In genomic region chr1:206929509-206929908, GRCh38 we compare ENCODE assay signal across 22 cellular contexts. TPM values are rescaled to one million over a fixed set of nuclear protein-coding genes. Genes with fewer than 3 reads are reported as not detected.
DNase-seq lines count a peak whose midpoint lies in the region; ATAC-seq and TF ChIP-seq lines count a peak whose summit lies in the region.
"Had no signal": no experiment of that assay in that cellular context is flagged by ENCODE, and none has a peak within 500 bp of the region (broad histone marks: within the 10 kb centered on the region; RNA-seq: fewer than 3 reads in every experiment).

No MANE protein-coding gene starts in this region.

- intact Hi-C loops in left ventricle myocardium superior (cut with micrococcal nuclease) = no loop called here

- H3K4me3 Mint-ChIP-seq in activated CD8-positive, alpha-beta memory T cell treated with anti-CD3 and anti-CD28 coated beads, Interleukin-2, amount 10 ng/mL, durations not matched to agents 7 days and 5 days = no peak overlapping the region
- H3K4me3 Mint-ChIP-seq in natural killer cell treated with Interleukin-12 subunit alpha and Interleukin-12 subunit beta and Interleukin-15 and Interleukin-18, amount 100 ng/mL, for 72 hours = peak overlapping the region; percentile 39
- no peak overlapping the region for H3K4me3 Mint-ChIP-seq in type B pancreatic cell
- H3K4me3 Mint-ChIP-seq: T-helper 2 cell treated with Interferon-gamma antibody and Interleukin-4, amounts not matched to agents 5 μg/mL and 100 μg/mL, for 36 hours had no signal

- CTCF ChIA-PET in activated CD8-positive, alpha-beta memory T cell treated with anti-CD3 and anti-CD28 coated beads, Interleukin-2, amount 10 ng/mL, durations not matched to agents 7 days and 5 days (lab: Charles Lee) = interaction anchor here (1.2 to 4.9 kb wide), 4 partner anchors 8 to 21 kb away, joined by 3 to 28 read pairs (median 7); partner anchors contain the start of gene FCMR

- no peaks in the 10 kb centered on the region for H3K36me3 Mint-ChIP-seq in activated CD8-positive, alpha-beta memory T cell treated with anti-CD3 and anti-CD28 coated beads, Interleukin-2, amount 10 ng/mL, durations not matched to agents 7 days and 5 days
- no peaks in the 10 kb centered on the region for H3K36me3 Mint-ChIP-seq in activated naive CD4-positive, alpha-beta T cell treated with anti-CD3 and anti-CD28 coated beads, Interleukin-2, amount 50 U/mL, for 72 hours
- H3K36me3 Mint-ChIP-seq in natural killer cell treated with Interleukin-12 subunit alpha and Interleukin-12 subunit beta and Interleukin-15 and Interleukin-18, amount 100 ng/mL, for 72 hours = no peaks in the 10 kb centered on the region
- no peaks in the 10 kb centered on the region for H3K36me3 Mint-ChIP-seq in type B pancreatic cell

- ATAC-seq in activated CD8-positive, alpha-beta memory T cell treated with anti-CD3 and anti-CD28 coated beads, Interleukin-2, amount 10 ng/mL, durations not matched to agents 7 days and 5 days = no peak
- ATAC-seq in activated naive CD4-positive, alpha-beta T cell treated with anti-CD3 and anti-CD28 coated beads, Interleukin-2, amount 50 U/mL, for 72 hours = no peak
- ATAC-seq in natural killer cell treated with Interleukin-12 subunit alpha and Interleukin-12 subunit beta and Interleukin-15 and Interleukin-18, amount 100 ng/mL, for 72 hours = no peak
- ATAC-seq in left ventricle myocardium superior = no peak
- ATAC-seq: right cardiac atrium had no signal

- in situ Hi-C loops in GM13977 (cut with MboI; ENCODE audit: low pct_unique_long_range_greater_than_20kb, low sequenced_read_pairs, unreplicated experiment) = no loop called here

- peaks cover 22% of the 10 kb centered on the region for H3K4me1 Mint-ChIP-seq in activated CD8-positive, alpha-beta memory T cell treated with anti-CD3 and anti-CD28 coated beads, Interleukin-2, amount 10 ng/mL, durations not matched to agents 7 days and 5 days
- H3K4me1 Mint-ChIP-seq in natural killer cell treated with Interleukin-12 subunit alpha and Interleukin-12 subunit beta and Interleukin-15 and Interleukin-18, amount 100 ng/mL, for 72 hours (ENCODE audit: low read depth in 2 of 2) = peaks cover 19 to 22% of the 10 kb centered on the region in 2 donors
- H3K4me1 Mint-ChIP-seq in type B pancreatic cell (ENCODE audit: unreplicated experiment) = no peaks in the 10 kb centered on the region

- no peaks in the 10 kb centered on the region for H3K9me3 Mint-ChIP-seq in activated CD8-positive, alpha-beta memory T cell treated with anti-CD3 and anti-CD28 coated beads, Interleukin-2, amount 10 ng/mL, durations not matched to agents 7 days and 5 days (ENCODE audit: low read depth)
- H3K9me3 Mint-ChIP-seq in activated naive CD4-positive, alpha-beta T cell treated with anti-CD3 and anti-CD28 coated beads, Interleukin-2, amount 50 U/mL, for 72 hours = no peaks in the 10 kb centered on the region
- no peaks in the 10 kb centered on the region for H3K9me3 Mint-ChIP-seq in natural killer cell treated with Interleukin-12 subunit alpha and Interleukin-12 subunit beta and Interleukin-15 and Interleukin-18, amount 100 ng/mL, for 72 hours
- H3K9me3 Mint-ChIP-seq in type B pancreatic cell = no peaks in the 10 kb centered on the region
- H3K9me3 Mint-ChIP-seq: T-helper 2 cell treated with Interferon-gamma antibody and Interleukin-4, amounts not matched to agents 5 μg/mL and 100 μg/mL, for 36 hours had no signal

- no peak for DNase-seq in activated CD8-positive, alpha-beta memory T cell treated with anti-CD3 and anti-CD28 coated beads, Interleukin-2, amount 10 ng/mL, durations not matched to agents 7 days and 5 days
- DNase-seq in activated CD8-positive, alpha-beta memory T cell treated with anti-CD3 and anti-CD28 coated beads, Interleukin-2, amount 50 U/mL, for 48 hours = no peak
- DNase-seq in GM13977 (ENCODE audit: low spot score) = no peak
- DNase-seq in activated naive CD4-positive, alpha-beta T cell treated with anti-CD3 and anti-CD28 coated beads, Interleukin-2, amount 50 U/mL, for 72 hours (ENCODE audit: low spot score in 2 of 2) = no peak
- DNase-seq in natural killer cell treated with Interleukin-12 subunit alpha and Interleukin-12 subunit beta and Interleukin-15 and Interleukin-18, amount 100 ng/mL, for 72 hours (ENCODE audit: low spot score) = no peak
- no peak for DNase-seq in type B pancreatic cell (ENCODE audit: extremely low spot score, unreplicated experiment)
- no peak for DNase-seq in left ventricle myocardium superior
- DNase-seq in activated effector memory CD4-positive, alpha-beta T cell treated with anti-CD3 and anti-CD28 coated beads, Interleukin-2, amount 50 U/mL, for 16 hours = no peak
- DNase-seq: Caco-2; effector CD4-positive, alpha-beta T cell; hippocampal formation; KG1; midbrain; NCI-H1417 treated with DMSO at 0.1 percent for 48 hours; NK-92 treated with Interleukin-12 subunit alpha and Interleukin-12 subunit beta, amount 100 ng/mL, for 24 hours; occipital lobe; right cardiac atrium; SHP77 treated with DMSO at 0.1 percent for 48 hours had no signal

- no peaks in the 10 kb centered on the region for H3K27me3 Mint-ChIP-seq in activated CD8-positive, alpha-beta memory T cell treated with anti-CD3 and anti-CD28 coated beads, Interleukin-2, amount 10 ng/mL, durations not matched to agents 7 days and 5 days
- H3K27me3 Mint-ChIP-seq in natural killer cell treated with Interleukin-12 subunit alpha and Interleukin-12 subunit beta and Interleukin-15 and Interleukin-18, amount 100 ng/mL, for 72 hours = no peaks in the 10 kb centered on the region
- peaks cover 4% of the 10 kb centered on the region for H3K27me3 Mint-ChIP-seq in type B pancreatic cell

- TF ChIP-seq CTCF in GM13977 (IDR thresholded peaks at IDR 0.05; ENCODE audit: extremely low read depth, insufficient read depth, missing control alignments) = peak; percentile 27
- no peak for TF ChIP-seq CTCF in type B pancreatic cell (conservative IDR thresholded peaks at IDR 0.05)

- peak overlapping the region; percentile 77 for H3K27ac Mint-ChIP-seq in activated CD8-positive, alpha-beta memory T cell treated with anti-CD3 and anti-CD28 coated beads, Interleukin-2, amount 10 ng/mL, durations not matched to agents 7 days and 5 days
- peak overlapping the region; percentile 73 to 93 for H3K27ac Mint-ChIP-seq in activated naive CD4-positive, alpha-beta T cell treated with anti-CD3 and anti-CD28 coated beads, Interleukin-2, amount 50 U/mL, for 72 hours
- H3K27ac Mint-ChIP-seq in natural killer cell treated with Interleukin-12 subunit alpha and Interleukin-12 subunit beta and Interleukin-15 and Interleukin-18, amount 100 ng/mL, for 72 hours = peak overlapping the region; percentile 84 to 93
- H3K27ac Mint-ChIP-seq in type B pancreatic cell = no peak overlapping the region

RNA-seq across cellular contexts. Expression of gene FCMR, which starts 7.8 kb away (rescaled TPM):
- 10 to 100 TPM; 33.0 to 37.2 TPM for total RNA-seq in activated CD8-positive, alpha-beta memory T cell treated with anti-CD3 and anti-CD28 coated beads, Interleukin-2, amount 10 ng/mL, durations not matched to agents 7 days and 5 days
- 10 to 100 TPM; 31.4 to 37.3 TPM for total RNA-seq in activated naive CD4-positive, alpha-beta T cell treated with anti-CD3 and anti-CD28 coated beads, Interleukin-2, amount 50 U/mL, for 72 hours
- total RNA-seq in natural killer cell treated with Interleukin-12 subunit alpha and Interleukin-12 subunit beta and Interleukin-15 and Interleukin-18, amount 100 ng/mL, for 72 hours = 1 to 10 TPM; 4.1 to 6.8 TPM
- total RNA-seq in type B pancreatic cell (ENCODE audit: low replicate concordance) (0.58 and 0.81 TPM in 2 replicates), left ventricle myocardium superior (6.2 TPM)
- total RNA-seq: Caco-2 had no signal

RNA-seq across cellular contexts. Expression of gene PIGR, which starts 16.8 kb away (rescaled TPM):
- under 1 TPM; 0.06 to 0.07 TPM for total RNA-seq in activated CD8-positive, alpha-beta memory T cell treated with anti-CD3 and anti-CD28 coated beads, Interleukin-2, amount 10 ng/mL, durations not matched to agents 7 days and 5 days
- total RNA-seq in activated naive CD4-positive, alpha-beta T cell treated with anti-CD3 and anti-CD28 coated beads, Interleukin-2, amount 50 U/mL, for 72 hours = under 1 TPM in 1 of 2 donors, not detected in 1; 0.05 TPM
- under 1 TPM in 1 of 2 donors, not detected in 1; 0.08 TPM for total RNA-seq in natural killer cell treated with Interleukin-12 subunit alpha and Interleukin-12 subunit beta and Interleukin-15 and Interleukin-18, amount 100 ng/mL, for 72 hours
- 16.9 and 30.1 TPM in 2 replicates for total RNA-seq in type B pancreatic cell (ENCODE audit: low replicate concordance)
- not detected for total RNA-seq in left ventricle myocardium superior
- total RNA-seq: Caco-2, occipital lobe had no signal

RNA-seq across cellular contexts. Expression of gene IL24, which starts 32.3 kb away (rescaled TPM):
- total RNA-seq in activated CD8-positive, alpha-beta memory T cell treated with anti-CD3 and anti-CD28 coated beads, Interleukin-2, amount 10 ng/mL, durations not matched to agents 7 days and 5 days = not detected
- total RNA-seq in activated naive CD4-positive, alpha-beta T cell treated with anti-CD3 and anti-CD28 coated beads, Interleukin-2, amount 50 U/mL, for 72 hours = 10 to 100 TPM; 19.0 to 22.2 TPM
- total RNA-seq in natural killer cell treated with Interleukin-12 subunit alpha and Interleukin-12 subunit beta and Interleukin-15 and Interleukin-18, amount 100 ng/mL, for 72 hours = not detected
- total RNA-seq in type B pancreatic cell (ENCODE audit: low replicate concordance) = not detected in 2 replicates
- total RNA-seq in left ventricle myocardium superior = not detected
- total RNA-seq: adrenal gland, Caco-2, cardiac septum, occipital lobe, right cardiac atrium, tibial nerve had no signal

RNA-seq across cellular contexts. Expression of gene FCAMR, which starts 40.8 kb away (rescaled TPM):
- not detected for total RNA-seq in activated CD8-positive, alpha-beta memory T cell treated with anti-CD3 and anti-CD28 coated beads, Interleukin-2, amount 10 ng/mL, durations not matched to agents 7 days and 5 days
- not detected for total RNA-seq in activated naive CD4-positive, alpha-beta T cell treated with anti-CD3 and anti-CD28 coated beads, Interleukin-2, amount 50 U/mL, for 72 hours
- not detected for total RNA-seq in natural killer cell treated with Interleukin-12 subunit alpha and Interleukin-12 subunit beta and Interleukin-15 and Interleukin-18, amount 100 ng/mL, for 72 hours
- total RNA-seq in type B pancreatic cell (ENCODE audit: low replicate concordance) (not detected in 2 replicates), left ventricle myocardium superior (not detected)
- total RNA-seq: adrenal gland, cardiac septum, occipital lobe, right cardiac atrium, tibial nerve had no signal

Comparison
In these comparisons a context has a peak if more than half of its experiments do, and no peak if none do; other contexts are left out.
1. RNA of gene PIGR, which starts 16.8 kb away (total RNA-seq): 16.9 to 30.1 TPM in type B pancreatic cell; 0.08 TPM in natural killer cell treated with Interleukin-12 subunit alpha and Interleukin-12 subunit beta and Interleukin-15 and Interleukin-18, amount 100 ng/mL, for 72 hours, 0.06 to 0.07 TPM in activated CD8-positive, alpha-beta memory T cell treated with anti-CD3 and anti-CD28 coated beads, Interleukin-2, amount 10 ng/mL, durations not matched to agents 7 days and 5 days, 0.05 TPM in activated naive CD4-positive, alpha-beta T cell treated with anti-CD3 and anti-CD28 coated beads, Interleukin-2, amount 50 U/mL, for 72 hours and not detected in left ventricle myocardium superior (single experiment); every median in the first group is over 10 times any median in the second.
2. RNA of gene IL24, which starts 32.3 kb away (total RNA-seq): 19.0 to 22.2 TPM in activated naive CD4-positive, alpha-beta T cell treated with anti-CD3 and anti-CD28 coated beads, Interleukin-2, amount 50 U/mL, for 72 hours; not detected in natural killer cell treated with Interleukin-12 subunit alpha and Interleukin-12 subunit beta and Interleukin-15 and Interleukin-18, amount 100 ng/mL, for 72 hours, not detected in activated CD8-positive, alpha-beta memory T cell treated with anti-CD3 and anti-CD28 coated beads, Interleukin-2, amount 10 ng/mL, durations not matched to agents 7 days and 5 days, not detected in type B pancreatic cell and not detected in left ventricle myocardium superior (single experiment); every median in the first group is over 10 times any median in the second.